1 cellular context compared by ENCODE assay signal in the genomic region with DNA sequence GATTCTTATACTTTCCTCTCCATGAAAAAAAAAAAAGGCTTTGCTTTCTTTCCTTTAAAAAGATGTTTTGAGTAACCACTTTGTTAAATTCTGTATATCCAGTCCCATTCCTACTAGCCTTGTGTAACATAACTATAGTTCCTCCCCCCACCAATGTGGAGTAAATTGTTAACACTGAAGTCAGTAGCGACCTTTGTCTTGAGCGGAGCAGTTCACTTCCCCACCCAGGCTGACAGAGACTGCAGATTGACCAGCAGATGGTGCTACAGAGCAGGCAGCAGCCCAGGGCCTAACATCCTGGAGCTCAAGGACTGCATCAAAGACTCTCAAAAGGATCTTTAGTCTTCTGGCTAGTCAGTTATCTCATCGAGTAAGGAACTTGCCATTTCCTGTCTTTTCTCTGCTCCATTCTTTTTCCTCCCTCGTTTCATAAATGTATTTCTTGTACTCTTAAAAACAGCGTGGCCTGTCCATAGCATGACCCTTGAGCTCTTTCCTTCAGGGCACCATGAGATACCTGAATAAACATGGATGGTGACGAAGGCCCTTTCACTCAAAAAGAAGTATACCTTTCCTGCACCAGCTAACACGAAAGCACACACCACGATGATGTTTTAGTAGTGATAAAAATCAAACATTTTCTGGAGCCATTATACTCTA.
A peak's percentile ranks its signal among the peaks of the same experiment; 100 is the strongest.
TF ChIP-seq lines count a peak whose summit lies in the region.

No MANE protein-coding gene starts in this region.

TF ChIP-seq in HepG2, 621 proteins besides CTCF, POLR2A, EP300 and RAD21 (continued from another document and continues in another):
- no peak for TF ChIP-seq FIP1L1 (IDR thresholded peaks at IDR 0.05; ENCODE audit: borderline replicate concordance, insufficient read depth, low read depth, low read length)
- TF ChIP-seq, protein P1, sequence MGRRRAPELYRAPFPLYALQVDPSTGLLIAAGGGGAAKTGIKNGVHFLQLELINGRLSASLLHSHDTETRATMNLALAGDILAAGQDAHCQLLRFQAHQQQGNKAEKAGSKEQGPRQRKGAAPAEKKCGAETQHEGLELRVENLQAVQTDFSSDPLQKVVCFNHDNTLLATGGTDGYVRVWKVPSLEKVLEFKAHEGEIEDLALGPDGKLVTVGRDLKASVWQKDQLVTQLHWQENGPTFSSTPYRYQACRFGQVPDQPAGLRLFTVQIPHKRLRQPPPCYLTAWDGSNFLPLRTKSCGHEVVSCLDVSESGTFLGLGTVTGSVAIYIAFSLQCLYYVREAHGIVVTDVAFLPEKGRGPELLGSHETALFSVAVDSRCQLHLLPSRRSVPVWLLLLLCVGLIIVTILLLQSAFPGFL (CRISPR knock-in tag; IDR thresholded peaks at IDR 0.05) = no peak
- TF ChIP-seq TBX3 (IDR thresholded peaks at IDR 0.05; ENCODE audit: borderline replicate concordance) = no peak
- TF ChIP-seq, protein P2, sequence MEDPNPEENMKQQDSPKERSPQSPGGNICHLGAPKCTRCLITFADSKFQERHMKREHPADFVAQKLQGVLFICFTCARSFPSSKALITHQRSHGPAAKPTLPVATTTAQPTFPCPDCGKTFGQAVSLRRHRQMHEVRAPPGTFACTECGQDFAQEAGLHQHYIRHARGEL (CRISPR knock-in tag; IDR thresholded peaks at IDR 0.05) = no peak
- no peak for TF ChIP-seq GZF1 (CRISPR knock-in tag; IDR thresholded peaks at IDR 0.05)
- TF ChIP-seq BRD4 (CRISPR knock-in tag; IDR thresholded peaks at IDR 0.05) = 0 out of 2 replicates have a peak, but pooled peaks have one; percentile 46
- TF ChIP-seq EED (CRISPR knock-in tag; IDR thresholded peaks at IDR 0.05) = no peak
- TF ChIP-seq ZNF333 (CRISPR knock-in tag; IDR thresholded peaks at IDR 0.05; ENCODE audit: borderline replicate concordance) = no peak
- TF ChIP-seq, protein P3, sequence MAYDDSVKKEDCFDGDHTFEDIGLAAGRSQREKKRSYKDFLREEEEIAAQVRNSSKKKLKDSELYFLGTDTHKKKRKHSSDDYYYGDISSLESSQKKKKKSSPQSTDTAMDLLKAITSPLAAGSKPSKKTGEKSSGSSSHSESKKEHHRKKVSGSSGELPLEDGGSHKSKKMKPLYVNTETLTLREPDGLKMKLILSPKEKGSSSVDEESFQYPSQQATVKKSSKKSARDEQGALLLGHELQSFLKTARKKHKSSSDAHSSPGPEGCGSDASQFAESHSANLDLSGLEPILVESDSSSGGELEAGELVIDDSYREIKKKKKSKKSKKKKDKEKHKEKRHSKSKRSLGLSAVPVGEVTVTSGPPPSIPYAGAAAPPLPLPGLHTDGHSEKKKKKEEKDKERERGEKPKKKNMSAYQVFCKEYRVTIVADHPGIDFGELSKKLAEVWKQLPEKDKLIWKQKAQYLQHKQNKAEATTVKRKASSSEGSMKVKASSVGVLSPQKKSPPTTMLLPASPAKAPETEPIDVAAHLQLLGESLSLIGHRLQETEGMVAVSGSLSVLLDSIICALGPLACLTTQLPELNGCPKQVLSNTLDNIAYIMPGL (CRISPR knock-in tag; IDR thresholded peaks at IDR 0.05; ENCODE audit: borderline replicate concordance in 1 of 2, low read depth in 1 of 2) = peak; percentile 64 to 80; a peak in 3 of 4 replicates
- TF ChIP-seq TBP (CRISPR knock-in tag; IDR thresholded peaks at IDR 0.05) = no peak
- no peak for TF ChIP-seq ATRX (CRISPR knock-in tag; IDR thresholded peaks at IDR 0.05; ENCODE audit: borderline replicate concordance)
- no peak for TF ChIP-seq FOSL1 (CRISPR knock-in tag; IDR thresholded peaks at IDR 0.05; ENCODE audit: borderline replicate concordance)
- TF ChIP-seq NFKBIZ (CRISPR knock-in tag; IDR thresholded peaks at IDR 0.05) = 0 out of 2 replicates have a peak, but pooled peaks have one; percentile 37
- no peak for TF ChIP-seq ARNTL (CRISPR knock-in tag; IDR thresholded peaks at IDR 0.05)
- no peak for TF ChIP-seq FOXP1 (IDR thresholded peaks at IDR 0.05)
- peak; percentile 32; the same call in 1 of the 2 replicates for TF ChIP-seq FOXP1 (CRISPR knock-in tag; IDR thresholded peaks at IDR 0.05)
- TF ChIP-seq, protein P4, sequence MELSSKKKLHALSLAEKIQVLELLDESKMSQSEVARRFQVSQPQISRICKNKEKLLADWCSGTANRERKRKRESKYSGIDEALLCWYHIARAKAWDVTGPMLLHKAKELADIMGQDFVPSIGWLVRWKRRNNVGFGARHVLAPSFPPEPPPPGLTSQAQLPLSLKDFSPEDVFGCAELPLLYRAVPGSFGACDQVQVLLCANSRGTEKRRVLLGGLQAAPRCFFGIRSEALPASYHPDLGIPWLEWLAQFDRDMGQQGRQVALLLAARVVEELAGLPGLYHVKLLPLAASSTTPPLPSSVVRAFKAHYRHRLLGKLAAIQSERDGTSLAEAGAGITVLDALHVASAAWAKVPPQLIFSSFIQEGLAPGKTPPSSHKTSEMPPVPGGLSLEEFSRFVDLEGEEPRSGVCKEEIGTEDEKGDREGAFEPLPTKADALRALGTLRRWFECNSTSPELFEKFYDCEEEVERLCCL (CRISPR knock-in tag; IDR thresholded peaks at IDR 0.05; ENCODE audit: borderline replicate concordance) = no peak
- TF ChIP-seq, protein P5, sequence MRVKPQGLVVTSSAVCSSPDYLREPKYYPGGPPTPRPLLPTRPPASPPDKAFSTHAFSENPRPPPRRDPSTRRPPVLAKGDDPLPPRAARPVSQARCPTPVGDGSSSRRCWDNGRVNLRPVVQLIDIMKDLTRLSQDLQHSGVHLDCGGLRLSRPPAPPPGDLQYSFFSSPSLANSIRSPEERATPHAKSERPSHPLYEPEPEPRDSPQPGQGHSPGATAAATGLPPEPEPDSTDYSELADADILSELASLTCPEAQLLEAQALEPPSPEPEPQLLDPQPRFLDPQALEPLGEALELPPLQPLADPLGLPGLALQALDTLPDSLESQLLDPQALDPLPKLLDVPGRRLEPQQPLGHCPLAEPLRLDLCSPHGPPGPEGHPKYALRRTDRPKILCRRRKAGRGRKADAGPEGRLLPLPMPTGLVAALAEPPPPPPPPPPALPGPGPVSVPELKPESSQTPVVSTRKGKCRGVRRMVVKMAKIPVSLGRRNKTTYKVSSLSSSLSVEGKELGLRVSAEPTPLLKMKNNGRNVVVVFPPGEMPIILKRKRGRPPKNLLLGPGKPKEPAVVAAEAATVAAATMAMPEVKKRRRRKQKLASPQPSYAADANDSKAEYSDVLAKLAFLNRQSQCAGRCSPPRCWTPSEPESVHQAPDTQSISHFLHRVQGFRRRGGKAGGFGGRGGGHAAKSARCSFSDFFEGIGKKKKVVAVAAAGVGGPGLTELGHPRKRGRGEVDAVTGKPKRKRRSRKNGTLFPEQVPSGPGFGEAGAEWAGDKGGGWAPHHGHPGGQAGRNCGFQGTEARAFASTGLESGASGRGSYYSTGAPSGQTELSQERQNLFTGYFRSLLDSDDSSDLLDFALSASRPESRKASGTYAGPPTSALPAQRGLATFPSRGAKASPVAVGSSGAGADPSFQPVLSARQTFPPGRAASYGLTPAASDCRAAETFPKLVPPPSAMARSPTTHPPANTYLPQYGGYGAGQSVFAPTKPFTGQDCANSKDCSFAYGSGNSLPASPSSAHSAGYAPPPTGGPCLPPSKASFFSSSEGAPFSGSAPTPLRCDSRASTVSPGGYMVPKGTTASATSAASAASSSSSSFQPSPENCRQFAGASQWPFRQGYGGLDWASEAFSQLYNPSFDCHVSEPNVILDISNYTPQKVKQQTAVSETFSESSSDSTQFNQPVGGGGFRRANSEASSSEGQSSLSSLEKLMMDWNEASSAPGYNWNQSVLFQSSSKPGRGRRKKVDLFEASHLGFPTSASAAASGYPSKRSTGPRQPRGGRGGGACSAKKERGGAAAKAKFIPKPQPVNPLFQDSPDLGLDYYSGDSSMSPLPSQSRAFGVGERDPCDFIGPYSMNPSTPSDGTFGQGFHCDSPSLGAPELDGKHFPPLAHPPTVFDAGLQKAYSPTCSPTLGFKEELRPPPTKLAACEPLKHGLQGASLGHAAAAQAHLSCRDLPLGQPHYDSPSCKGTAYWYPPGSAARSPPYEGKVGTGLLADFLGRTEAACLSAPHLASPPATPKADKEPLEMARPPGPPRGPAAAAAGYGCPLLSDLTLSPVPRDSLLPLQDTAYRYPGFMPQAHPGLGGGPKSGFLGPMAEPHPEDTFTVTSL (CRISPR knock-in tag; IDR thresholded peaks at IDR 0.05; ENCODE audit: borderline replicate concordance) = peak; percentile 46; the same call in 1 of the 2 replicates
- peak; percentile 64; the same call in 1 of the 2 replicates for TF ChIP-seq CEBPG (CRISPR knock-in tag; IDR thresholded peaks at IDR 0.05)
- peak; percentile 47; the same call in 1 of the 2 replicates for TF ChIP-seq ATM (IDR thresholded peaks at IDR 0.05; ENCODE audit: borderline replicate concordance)
- TF ChIP-seq NFIB (CRISPR knock-in tag; IDR thresholded peaks at IDR 0.05; ENCODE audit: borderline replicate concordance) = no peak
- no peak for TF ChIP-seq SNAI1 (CRISPR knock-in tag; IDR thresholded peaks at IDR 0.05; ENCODE audit: borderline replicate concordance)
- no peak for TF ChIP-seq ZNF17 (CRISPR knock-in tag; IDR thresholded peaks at IDR 0.05)
- no peak for TF ChIP-seq GFI1 (CRISPR knock-in tag; IDR thresholded peaks at IDR 0.05; ENCODE audit: borderline replicate concordance)
- TF ChIP-seq ZSCAN21 (CRISPR knock-in tag; IDR thresholded peaks at IDR 0.05; ENCODE audit: borderline replicate concordance) = no peak
- TF ChIP-seq HOXA5 (CRISPR knock-in tag; IDR thresholded peaks at IDR 0.05) = peak; percentile 36; the same call in 1 of the 2 replicates
- TF ChIP-seq, protein P6, sequence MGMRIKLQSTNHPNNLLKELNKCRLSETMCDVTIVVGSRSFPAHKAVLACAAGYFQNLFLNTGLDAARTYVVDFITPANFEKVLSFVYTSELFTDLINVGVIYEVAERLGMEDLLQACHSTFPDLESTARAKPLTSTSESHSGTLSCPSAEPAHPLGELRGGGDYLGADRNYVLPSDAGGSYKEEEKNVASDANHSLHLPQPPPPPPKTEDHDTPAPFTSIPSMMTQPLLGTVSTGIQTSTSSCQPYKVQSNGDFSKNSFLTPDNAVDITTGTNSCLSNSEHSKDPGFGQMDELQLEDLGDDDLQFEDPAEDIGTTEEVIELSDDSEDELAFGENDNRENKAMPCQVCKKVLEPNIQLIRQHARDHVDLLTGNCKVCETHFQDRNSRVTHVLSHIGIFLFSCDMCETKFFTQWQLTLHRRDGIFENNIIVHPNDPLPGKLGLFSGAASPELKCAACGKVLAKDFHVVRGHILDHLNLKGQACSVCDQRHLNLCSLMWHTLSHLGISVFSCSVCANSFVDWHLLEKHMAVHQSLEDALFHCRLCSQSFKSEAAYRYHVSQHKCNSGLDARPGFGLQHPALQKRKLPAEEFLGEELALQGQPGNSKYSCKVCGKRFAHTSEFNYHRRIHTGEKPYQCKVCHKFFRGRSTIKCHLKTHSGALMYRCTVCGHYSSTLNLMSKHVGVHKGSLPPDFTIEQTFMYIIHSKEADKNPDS (CRISPR knock-in tag; IDR thresholded peaks at IDR 0.05) = no peak
- no peak for TF ChIP-seq ZNF564 (CRISPR knock-in tag; IDR thresholded peaks at IDR 0.05)
- TF ChIP-seq ZNF841 (CRISPR knock-in tag; IDR thresholded peaks at IDR 0.05; ENCODE audit: borderline replicate concordance) = no peak
- TF ChIP-seq CBX2 (IDR thresholded peaks at IDR 0.05; ENCODE audit: low read depth, low read length) = no peak
- TF ChIP-seq CBX2 (CRISPR knock-in tag; IDR thresholded peaks at IDR 0.05; ENCODE audit: low read depth) = no peak
- TF ChIP-seq, protein P7, sequence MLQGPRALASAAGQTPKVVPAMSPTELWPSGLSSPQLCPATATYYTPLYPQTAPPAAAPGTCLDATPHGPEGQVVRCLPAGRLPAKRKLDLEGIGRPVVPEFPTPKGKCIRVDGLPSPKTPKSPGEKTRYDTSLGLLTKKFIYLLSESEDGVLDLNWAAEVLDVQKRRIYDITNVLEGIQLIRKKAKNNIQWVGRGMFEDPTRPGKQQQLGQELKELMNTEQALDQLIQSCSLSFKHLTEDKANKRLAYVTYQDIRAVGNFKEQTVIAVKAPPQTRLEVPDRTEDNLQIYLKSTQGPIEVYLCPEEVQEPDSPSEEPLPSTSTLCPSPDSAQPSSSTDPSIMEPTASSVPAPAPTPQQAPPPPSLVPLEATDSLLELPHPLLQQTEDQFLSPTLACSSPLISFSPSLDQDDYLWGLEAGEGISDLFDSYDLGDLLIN (CRISPR knock-in tag; IDR thresholded peaks at IDR 0.05; ENCODE audit: borderline replicate concordance) = no peak
- TF ChIP-seq MBD4 (IDR thresholded peaks at IDR 0.05; ENCODE audit: borderline replicate concordance, low read length) = no peak
- TF ChIP-seq, protein P8, sequence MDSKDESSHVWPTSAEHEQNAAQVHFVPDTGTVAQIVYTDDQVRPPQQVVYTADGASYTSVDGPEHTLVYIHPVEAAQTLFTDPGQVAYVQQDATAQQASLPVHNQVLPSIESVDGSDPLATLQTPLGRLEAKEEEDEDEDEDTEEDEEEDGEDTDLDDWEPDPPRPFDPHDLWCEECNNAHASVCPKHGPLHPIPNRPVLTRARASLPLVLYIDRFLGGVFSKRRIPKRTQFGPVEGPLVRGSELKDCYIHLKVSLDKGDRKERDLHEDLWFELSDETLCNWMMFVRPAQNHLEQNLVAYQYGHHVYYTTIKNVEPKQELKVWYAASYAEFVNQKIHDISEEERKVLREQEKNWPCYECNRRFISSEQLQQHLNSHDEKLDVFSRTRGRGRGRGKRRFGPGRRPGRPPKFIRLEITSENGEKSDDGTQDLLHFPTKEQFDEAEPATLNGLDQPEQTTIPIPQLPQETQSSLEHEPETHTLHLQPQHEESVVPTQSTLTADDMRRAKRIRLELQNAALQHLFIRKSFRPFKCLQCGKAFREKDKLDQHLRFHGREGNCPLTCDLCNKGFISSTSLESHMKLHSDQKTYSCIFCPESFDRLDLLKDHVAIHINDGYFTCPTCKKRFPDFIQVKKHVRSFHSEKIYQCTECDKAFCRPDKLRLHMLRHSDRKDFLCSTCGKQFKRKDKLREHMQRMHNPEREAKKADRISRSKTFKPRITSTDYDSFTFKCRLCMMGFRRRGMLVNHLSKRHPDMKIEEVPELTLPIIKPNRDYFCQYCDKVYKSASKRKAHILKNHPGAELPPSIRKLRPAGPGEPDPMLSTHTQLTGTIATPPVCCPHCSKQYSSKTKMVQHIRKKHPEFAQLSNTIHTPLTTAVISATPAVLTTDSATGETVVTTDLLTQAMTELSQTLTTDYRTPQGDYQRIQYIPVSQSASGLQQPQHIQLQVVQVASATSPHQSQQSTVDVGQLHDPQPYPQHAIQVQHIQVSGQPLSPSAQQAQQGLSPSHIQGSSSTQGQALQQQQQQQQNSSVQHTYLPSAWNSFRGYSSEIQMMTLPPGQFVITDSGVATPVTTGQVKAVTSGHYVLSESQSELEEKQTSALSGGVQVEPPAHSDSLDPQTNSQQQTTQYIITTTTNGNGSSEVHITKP (CRISPR knock-in tag; IDR thresholded peaks at IDR 0.05; ENCODE audit: low read depth) = 0 out of 2 replicates have a peak, but pooled peaks have one; percentile 35
- TF ChIP-seq ZNF510 (CRISPR knock-in tag; IDR thresholded peaks at IDR 0.05; ENCODE audit: low read depth) = no peak
- TF ChIP-seq NR2F1 (CRISPR knock-in tag; IDR thresholded peaks at IDR 0.05) = peak in 1 of 2 experiments; percentile 36; a peak in 1 of 4 replicates
- TF ChIP-seq SALL1 (CRISPR knock-in tag; IDR thresholded peaks at IDR 0.05) = peak; percentile 91
- TF ChIP-seq, protein P9, sequence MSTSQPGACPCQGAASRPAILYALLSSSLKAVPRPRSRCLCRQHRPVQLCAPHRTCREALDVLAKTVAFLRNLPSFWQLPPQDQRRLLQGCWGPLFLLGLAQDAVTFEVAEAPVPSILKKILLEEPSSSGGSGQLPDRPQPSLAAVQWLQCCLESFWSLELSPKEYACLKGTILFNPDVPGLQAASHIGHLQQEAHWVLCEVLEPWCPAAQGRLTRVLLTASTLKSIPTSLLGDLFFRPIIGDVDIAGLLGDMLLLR (CRISPR knock-in tag; IDR thresholded peaks at IDR 0.05) = no peak
- no peak for TF ChIP-seq SRSF4 (IDR thresholded peaks at IDR 0.05; ENCODE audit: low read depth, low read length, poor library complexity, severe bottlenecking)
